In the genomic region with DNA sequence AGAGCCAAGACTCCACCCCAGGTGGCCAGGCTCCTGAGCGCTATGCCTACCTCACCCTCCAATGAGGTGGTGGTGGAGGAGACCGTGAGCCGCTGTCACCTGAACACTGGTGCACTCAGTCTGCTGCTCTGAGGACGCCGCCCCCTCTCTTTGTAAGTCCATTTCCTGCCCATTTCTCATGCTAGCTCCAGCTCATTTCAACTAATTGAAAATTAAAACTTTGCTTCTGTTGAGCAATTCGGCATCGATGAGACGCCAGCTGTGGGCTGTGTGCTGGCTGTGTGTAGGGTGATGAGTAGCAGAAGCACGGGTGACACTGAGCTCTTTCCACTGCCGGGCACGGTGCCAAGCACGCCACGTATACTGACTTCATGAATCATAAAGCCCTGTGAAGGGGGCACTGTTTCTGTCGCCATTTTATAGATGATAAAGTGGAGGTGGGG, we compare ENCODE assay signal across 8 cellular contexts. TPM values are rescaled to one million over a fixed set of nuclear protein-coding genes. Genes with fewer than 3 reads are reported as not detected.
DNase-seq lines count a peak whose midpoint lies in the region; ATAC-seq and TF ChIP-seq lines count a peak whose summit lies in the region.

No MANE protein-coding gene starts in this region.

- H3F3A ChIP-seq in GM23248 (ENCODE audit: insufficient read depth) = no peaks in the 10 kb centered on the region

- peak overlapping the region; percentile 40 for H3K4me2 ChIP-seq in GM23248 (ENCODE audit: unreplicated experiment)
- no peak overlapping the region for H3K4me2 ChIP-seq in hepatocyte

- H3K9ac ChIP-seq in GM23248 = peak overlapping the region; percentile 41

- H3K4me1 ChIP-seq in GM23248 (ENCODE audit: insufficient read depth) (peaks cover 13% of the 10 kb centered on the region), SJSA1 (replicated peaks) (peaks cover 16% of the 10 kb centered on the region), hepatocyte (ENCODE audit: insufficient read depth) (peaks cover 8% of the 10 kb centered on the region)

- H3K27me3 ChIP-seq in GM23248 (replicated peaks; ENCODE audit: insufficient read depth) (no peaks in the 10 kb centered on the region), SJSA1 (replicated peaks) (no peaks in the 10 kb centered on the region), hepatocyte (no peaks in the 10 kb centered on the region)

- H3K36me3 ChIP-seq in GM23248 (ENCODE audit: low read depth) (no peaks in the 10 kb centered on the region), SJSA1 (no peaks in the 10 kb centered on the region), hepatocyte (replicated peaks; ENCODE audit: insufficient read depth, low read depth) (no peaks in the 10 kb centered on the region)

- no peaks in the 10 kb centered on the region for H3K9me2 ChIP-seq in GM23248 (ENCODE audit: insufficient read depth)
- no peaks in the 10 kb centered on the region for H3K9me2 ChIP-seq in hepatocyte (replicated peaks; ENCODE audit: insufficient read depth)

- in situ Hi-C loops in GM23248 (cut with MboI) = no loop called here

- TF ChIP-seq CTCF in hepatocyte (IDR thresholded peaks at IDR 0.05; ENCODE audit: poor library complexity) = no peak

- peak overlapping the region; percentile 86 for H3K4me3 Mint-ChIP-seq in activated naive CD4-positive, alpha-beta T cell treated with anti-CD3 and anti-CD28 coated beads, Interleukin-2, amount 50 U/mL, for 24 hours

- H3K27ac Mint-ChIP-seq in activated naive CD4-positive, alpha-beta T cell treated with anti-CD3 and anti-CD28 coated beads, Interleukin-2, amount 50 U/mL, for 24 hours = peak overlapping the region; percentile 99

- no peaks in the 10 kb centered on the region for H3K9me3 ChIP-seq in GM23248 (ENCODE audit: low read depth)
- H3K9me3 ChIP-seq in SJSA1 (replicated peaks) = no peaks in the 10 kb centered on the region
- no peaks in the 10 kb centered on the region for H3K9me3 ChIP-seq in hepatocyte (ENCODE audit: low read depth)

- H2AFZ ChIP-seq in GM23248 = peak overlapping the region; percentile 32; the same call in 1 of the 2 replicates
- H2AFZ ChIP-seq in hepatocyte = no peak overlapping the region

- WGBS in GM23248 (ENCODE audit: low coverage in 1 of 2, low lambda C conversion rate in 2 of 2, missing lambda C conversion rate in 2 of 2), 2 experiments = 10 to 14% methylated on average over 14 of the region's 14 CpGs
- WGBS in hepatocyte (ENCODE audit: low lambda C conversion rate, missing lambda C conversion rate) = 68% methylated on average over 14 of the region's 14 CpGs

- no peaks in the 10 kb centered on the region for H3K79me2 ChIP-seq in GM23248 (ENCODE audit: insufficient read depth)
- H3K79me2 ChIP-seq in hepatocyte = no peaks in the 10 kb centered on the region

- ATAC-seq in HG03571 (IDR thresholded peaks at IDR 0.05; ENCODE audit: unreplicated experiment) = no peak
- ATAC-seq in HG03139 (IDR thresholded peaks at IDR 0.05; ENCODE audit: unreplicated experiment) = no peak

- H3K9me3 Mint-ChIP-seq in activated naive CD4-positive, alpha-beta T cell treated with anti-CD3 and anti-CD28 coated beads, Interleukin-2, amount 50 U/mL, for 24 hours = no peaks in the 10 kb centered on the region

- CTCF ChIA-PET in HEK293T (lab: Yijun Ruan, JAX) = interaction anchor here (0.7 to 1.8 kb wide), 4 partner anchors 15 to 53 kb away, joined by 3 to 6 read pairs (median 4); no protein-coding TSS in a partner anchor

- no peaks in the 10 kb centered on the region for H3K27me3 Mint-ChIP-seq in activated naive CD4-positive, alpha-beta T cell treated with anti-CD3 and anti-CD28 coated beads, Interleukin-2, amount 50 U/mL, for 24 hours

- POLR2A ChIA-PET in HEK293T (lab: Yijun Ruan, JAX) = no interaction called here

- peak overlapping the region; percentile 38 for H3K27ac ChIP-seq in GM23248
- no peak overlapping the region for H3K27ac ChIP-seq in SJSA1
- H3K27ac ChIP-seq in hepatocyte = peak overlapping the region; percentile 23

- peak overlapping the region; percentile 30; the same call in 1 of the 2 replicates for H3K4me3 ChIP-seq in GM23248
- H3K4me3 ChIP-seq in SJSA1 = no peak overlapping the region
- H3K4me3 ChIP-seq in hepatocyte = no peak overlapping the region

- H4K20me1 ChIP-seq in GM23248 (ENCODE audit: insufficient read depth) (no peaks in the 10 kb centered on the region), hepatocyte (ENCODE audit: insufficient read depth, poor library complexity, severe bottlenecking) (no peaks in the 10 kb centered on the region)

- DNase-seq in GM23248 (peak; percentile 92), SJSA1 (ENCODE audit: low read depth in 1 of 2, low spot score in 2 of 2) (peak; percentile 27 to 66), hepatocyte (ENCODE audit: low spot score) (peak; percentile 67), HEK293T (ENCODE audit: extremely low spot score) (no peak)
- peak; percentile 88 to 95 for DNase-seq in stimulated activated CD4-positive, alpha-beta T cell treated with anti-CD3 and anti-CD28 coated beads, Interleukin-4, amount 100 ng/mL, for 48 hours (ENCODE audit: low read depth in 2 of 2)

- peaks cover 4% of the 10 kb centered on the region for H3K36me3 Mint-ChIP-seq in activated naive CD4-positive, alpha-beta T cell treated with anti-CD3 and anti-CD28 coated beads, Interleukin-2, amount 50 U/mL, for 24 hours

- H3K4me1 Mint-ChIP-seq in activated naive CD4-positive, alpha-beta T cell treated with anti-CD3 and anti-CD28 coated beads, Interleukin-2, amount 50 U/mL, for 24 hours = peaks cover 81% of the 10 kb centered on the region

TF ChIP-seq in HEK293T, 16 proteins besides CTCF, POLR2A, EP300 and RAD21:
- TF ChIP-seq HDGF (IDR thresholded peaks at IDR 0.05; ENCODE audit: borderline replicate concordance) = no peak
- no peak for TF ChIP-seq FOXA1 (IDR thresholded peaks at IDR 0.05)
- TF ChIP-seq TARDBP (IDR thresholded peaks at IDR 0.05) = no peak
- no peak for TF ChIP-seq ARNT (IDR thresholded peaks at IDR 0.05)
- no peak for TF ChIP-seq L3MBTL2 (conservative IDR thresholded peaks at IDR 0.05)
- TF ChIP-seq NFRKB (IDR thresholded peaks at IDR 0.05) = no peak
- no peak for TF ChIP-seq CTBP1 (IDR thresholded peaks at IDR 0.05; ENCODE audit: borderline replicate concordance)
- TF ChIP-seq, protein P1, sequence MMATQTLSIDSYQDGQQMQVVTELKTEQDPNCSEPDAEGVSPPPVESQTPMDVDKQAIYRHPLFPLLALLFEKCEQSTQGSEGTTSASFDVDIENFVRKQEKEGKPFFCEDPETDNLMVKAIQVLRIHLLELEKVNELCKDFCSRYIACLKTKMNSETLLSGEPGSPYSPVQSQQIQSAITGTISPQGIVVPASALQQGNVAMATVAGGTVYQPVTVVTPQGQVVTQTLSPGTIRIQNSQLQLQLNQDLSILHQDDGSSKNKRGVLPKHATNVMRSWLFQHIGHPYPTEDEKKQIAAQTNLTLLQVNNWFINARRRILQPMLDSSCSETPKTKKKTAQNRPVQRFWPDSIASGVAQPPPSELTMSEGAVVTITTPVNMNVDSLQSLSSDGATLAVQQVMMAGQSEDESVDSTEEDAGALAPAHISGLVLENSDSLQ (IDR thresholded peaks at IDR 0.05) = no peak
- TF ChIP-seq FOXK2 (IDR thresholded peaks at IDR 0.05) = no peak
- TF ChIP-seq BHLHE40 (IDR thresholded peaks at IDR 0.05; ENCODE audit: borderline replicate concordance) = no peak
- no peak for TF ChIP-seq ZNF384 (IDR thresholded peaks at IDR 0.05)
- no peak for TF ChIP-seq LEF1 (IDR thresholded peaks at IDR 0.05; ENCODE audit: borderline replicate concordance)
- TF ChIP-seq SP1 (IDR thresholded peaks at IDR 0.05) = no peak

RNA-seq across cellular contexts. Expression of a gene that starts 11.2 kb away (rescaled TPM):
- total RNA-seq in GM23248 (2014; rRNA removed; shearing (Covaris generic)) = 0.25 and 2.9 TPM in 2 replicates
- 1.1 and 1.3 TPM in 2 replicates for polyA plus RNA-seq in GM23248 (2016; fragmentation: Nextera tagmentation; extraction: Ambion mirVana)
- total RNA-seq in SJSA1 (2014; rRNA removed; shearing (Covaris generic)) = 0.13 and 1.4 TPM in 2 replicates
- total RNA-seq in hepatocyte = 4.1 and 13.4 TPM in 2 replicates
- polyA plus RNA-seq in hepatocyte = 3.0 and 4.3 TPM in 2 replicates

RNA-seq across cellular contexts. Expression of a gene that starts 51.8 kb away (rescaled TPM):
- 16.4 and 18.7 TPM in 2 replicates for total RNA-seq in GM23248 (2014; rRNA removed; shearing (Covaris generic))
- polyA plus RNA-seq in GM23248 (2016; fragmentation: Nextera tagmentation; extraction: Ambion mirVana) (5.6 and 6.8 TPM in 2 replicates), hepatocyte (7.3 and 10.7 TPM in 2 replicates)
- 7.3 and 12.9 TPM in 2 replicates for total RNA-seq in SJSA1 (2014; rRNA removed; shearing (Covaris generic))
- 32.2 and 32.8 TPM in 2 replicates for total RNA-seq in hepatocyte
